ENCODE assay signal across 18 cellular contexts in genomic region chr4:78720151-78720726, GRCh38. TPM values are rescaled to one million over a fixed set of nuclear protein-coding genes. Genes with fewer than 3 reads are reported as not detected.
DNase-seq lines count a peak whose midpoint lies in the region; ATAC-seq, FAIRE-seq and TF ChIP-seq lines count a peak whose summit lies in the region.
"Had no signal": no experiment of that assay in that cellular context is flagged by ENCODE, and none has a peak within 500 bp of the region (broad histone marks: within the 10 kb centered on the region; RNA-seq: fewer than 3 reads in every experiment).

No MANE protein-coding gene starts in this region.

- H3K9me3 Mint-ChIP-seq in activated T-helper 17 cell treated with anti-CD3 and anti-CD28 coated beads, Interleukin-2, amount 50 U/mL, for 72 hours: no peaks in the 10 kb centered on the region
- H3K9me3 Mint-ChIP-seq: naive thymus-derived CD8-positive, alpha-beta T cell had no signal

- ATAC-seq in activated T-helper 17 cell treated with anti-CD3 and anti-CD28 coated beads, Interleukin-2, amount 50 U/mL, for 72 hours (replicated peaks): no peak

- no peak overlapping the region for H3K23ac ChIP-seq in mesendoderm (ENCODE audit: low read length)

- no peaks in the 10 kb centered on the region for H3K79me1 ChIP-seq in mesendoderm (ENCODE audit: low read length)

- no peak overlapping the region for H2AK5ac ChIP-seq in mesendoderm (ENCODE audit: low read length)

- no peak overlapping the region for H3K4me2 ChIP-seq in mesendoderm (ENCODE audit: low read length)

- FAIRE-seq in D721Med (lab: Jason Lieb, UNC): no peak
- FAIRE-seq: pancreas had no signal

- H3K36me3 ChIP-seq in HUES6 (ENCODE audit: control insufficient read depth, insufficient read depth, low read length): no peaks in the 10 kb centered on the region
- no peaks in the 10 kb centered on the region for H3K36me3 ChIP-seq in mesendoderm (ENCODE audit: control insufficient read depth, insufficient read depth, low read length)
- H3K36me3 ChIP-seq: heart right ventricle, pancreas had no signal

- H3K4me1 Mint-ChIP-seq in activated T-helper 17 cell treated with anti-CD3 and anti-CD28 coated beads, Interleukin-2, amount 50 U/mL, for 72 hours: peaks cover 5% of the 10 kb centered on the region

- H2BK120ac ChIP-seq in mesendoderm (ENCODE audit: low read depth, low read length): no peak overlapping the region

- peak; percentile 42 for DNase-seq in ELF-1 (ENCODE audit: low read depth, low spot score)
- DNase-seq in mesendoderm: no peak
- DNase-seq in nucleus accumbens (lab: John Stamatoyannopoulos, UW): no peak
- no peak for DNase-seq in D721Med (ENCODE audit: insufficient read length, low spot score)
- no peak for DNase-seq in mesenteric fat pad (ENCODE audit: low spot score)
- DNase-seq in activated CD4-positive, alpha-beta T cell treated with anti-CD3 and anti-CD28 coated beads, Interleukin-2, amount 50 U/mL, for 4 hours: no peak
- DNase-seq: activated CD4-positive, CD25-positive, alpha-beta regulatory T cell; COR-L47; foreskin melanocyte; kidney glomerular epithelial cell; NCI-H2029; NCI-H524 treated with DMSO at 0.1 percent for 48 hours; pancreas; SW 1271 had no signal

- H3K4me3 Mint-ChIP-seq in activated T-helper 17 cell treated with anti-CD3 and anti-CD28 coated beads, Interleukin-2, amount 50 U/mL, for 72 hours: peak overlapping the region; percentile 68

- H3K4me3 ChIP-seq in HUES6 (ENCODE audit: low read depth, low read length) (peak overlapping the region; percentile 9; the same call in 1 of the 2 replicates), mesendoderm (ENCODE audit: low read length) (no peak overlapping the region)
- H3K4me3 ChIP-seq: pancreas had no signal

- H2BK5ac ChIP-seq in mesendoderm (ENCODE audit: low read length): no peak overlapping the region

- WGBS in mesendoderm (ENCODE audit: extremely low coverage, insufficient coverage, low lambda C conversion rate): no CpG with 5 or more reads among the region's 5 CpGs

- no peak for TF ChIP-seq CTCF in D721Med (IDR thresholded peaks at IDR 0.05; ENCODE audit: insufficient read depth, missing control alignments)

- H4K5ac ChIP-seq in mesendoderm (ENCODE audit: low read length): no peak overlapping the region

- no peaks in the 10 kb centered on the region for H3K27me3 Mint-ChIP-seq in activated T-helper 17 cell treated with anti-CD3 and anti-CD28 coated beads, Interleukin-2, amount 50 U/mL, for 72 hours

- no peak overlapping the region for H4K8ac ChIP-seq in mesendoderm (ENCODE audit: low read depth, low read length)

- H3K18ac ChIP-seq in mesendoderm (ENCODE audit: low read length): no peak overlapping the region

- no peaks in the 10 kb centered on the region for H3K27me3 ChIP-seq in HUES6 (ENCODE audit: control insufficient read depth, insufficient read depth, low read length)
- H3K27me3 ChIP-seq in mesendoderm (ENCODE audit: insufficient read depth, low read length, poor library complexity): no peaks in the 10 kb centered on the region
- H3K27me3 ChIP-seq: heart right ventricle, pancreas had no signal

- peak overlapping the region; percentile 73 for H3K9ac ChIP-seq in HUES6 (ENCODE audit: low read length)
- H3K9ac ChIP-seq in mesendoderm (ENCODE audit: low read length): no peak overlapping the region

- H2BK15ac ChIP-seq in mesendoderm (replicated peaks; ENCODE audit: low read depth): no peak overlapping the region

- no peaks in the 10 kb centered on the region for H3K36me3 Mint-ChIP-seq in activated T-helper 17 cell treated with anti-CD3 and anti-CD28 coated beads, Interleukin-2, amount 50 U/mL, for 72 hours (ENCODE audit: low read depth)
- H3K36me3 Mint-ChIP-seq: naive thymus-derived CD8-positive, alpha-beta T cell had no signal

- H3K79me2 ChIP-seq in mesendoderm (ENCODE audit: control insufficient read depth, insufficient read depth, low read length): no peaks in the 10 kb centered on the region

- H3K27ac Mint-ChIP-seq in activated T-helper 17 cell treated with anti-CD3 and anti-CD28 coated beads, Interleukin-2, amount 50 U/mL, for 72 hours: peak overlapping the region; percentile 77

- no peaks in the 10 kb centered on the region; the same call in 1 of the 2 replicates for H3K9me3 ChIP-seq in HUES6 (ENCODE audit: control insufficient read depth, insufficient read depth, low read depth, low read length)
- H3K9me3 ChIP-seq: heart right ventricle, pancreas had no signal

- H3K27ac ChIP-seq in HUES6 (ENCODE audit: low read depth, low read length) (peak overlapping the region; percentile 91; the same call in 1 of the 2 replicates), mesendoderm (ENCODE audit: low read depth, low read length) (no peak overlapping the region)
- H3K27ac ChIP-seq: pancreas had no signal

- H3K4ac ChIP-seq in mesendoderm (ENCODE audit: low read depth, low read length): peak overlapping the region; percentile 55

- H3K56ac ChIP-seq in mesendoderm (ENCODE audit: low read length): no peak overlapping the region

- H3K4me1 ChIP-seq in HUES6 (ENCODE audit: control insufficient read depth, insufficient read depth, low read length) (peaks cover 43% of the 10 kb centered on the region), mesendoderm (ENCODE audit: control insufficient read depth, low read depth, low read length) (peaks cover 9% of the 10 kb centered on the region)
- H3K4me1 ChIP-seq: pancreas had no signal

RNA-seq across cellular contexts. Expression of gene BMP2K, which starts 55.9 kb away (rescaled TPM):
- total RNA-seq in activated T-helper 17 cell treated with anti-CD3 and anti-CD28 coated beads, Interleukin-2, amount 50 U/mL, for 72 hours: 10 to 100 TPM; 10.2 to 13.9 TPM
- polyA plus RNA-seq in mesendoderm (2013, experiment 1 of 2): 23.0 TPM
- polyA plus RNA-seq in mesendoderm (2013, experiment 2 of 2): 20.7 TPM
- total RNA-seq in mesenteric fat pad: 38.7 TPM
